ENCODE assay signal across 15 cellular contexts in genomic region chr19:35169226-35169995, GRCh38. TPM values are rescaled to one million over a fixed set of nuclear protein-coding genes. Genes with fewer than 3 reads are reported as not detected.
A peak's percentile ranks its signal among the peaks of the same experiment; 100 is the strongest.
DNase-seq lines count a peak whose midpoint lies in the region; ATAC-seq, FAIRE-seq and TF ChIP-seq lines count a peak whose summit lies in the region.
"Had no signal": no experiment of that assay in that cellular context is flagged by ENCODE, and none has a peak within 500 bp of the region (broad histone marks: within the 10 kb centered on the region; RNA-seq: fewer than 3 reads in every experiment).

No MANE protein-coding gene starts in this region.

- H3K4me3 ChIP-seq in CD4-positive, CD25-positive, alpha-beta regulatory T cell (ENCODE audit: low read depth, low read length): no peak overlapping the region
- no peak overlapping the region for H3K4me3 ChIP-seq in mesenchymal stem cell (ENCODE audit: insufficient read depth in 1 of 2, low read depth in 1 of 2, low read length in 2 of 2)
- H3K4me3 ChIP-seq: vagina had no signal

- peak overlapping the region in 2 of 4 donors; percentile 46 to 65 for H3K4me3 Mint-ChIP-seq in CD4-positive, CD25-positive, alpha-beta regulatory T cell
- H3K4me3 Mint-ChIP-seq in IgD-negative memory B cell: no peak overlapping the region
- H3K4me3 Mint-ChIP-seq in activated naive CD8-positive, alpha-beta T cell treated with anti-CD3 and anti-CD28 coated beads for 36 hours: no peak overlapping the region

- FAIRE-seq in D721Med (lab: Jason Lieb, UNC): no peak

- H3K27me3 Mint-ChIP-seq in CD4-positive, CD25-positive, alpha-beta regulatory T cell: no peaks in the 10 kb centered on the region
- no peaks in the 10 kb centered on the region for H3K27me3 Mint-ChIP-seq in IgD-negative memory B cell
- H3K27me3 Mint-ChIP-seq in activated naive CD8-positive, alpha-beta T cell treated with anti-CD3 and anti-CD28 coated beads for 36 hours: no peaks in the 10 kb centered on the region

- no peak overlapping the region for H3K9ac ChIP-seq in mesenchymal stem cell (ENCODE audit: low read length)

- peaks cover 22 to 57% (median 38%) of the 10 kb centered on the region in 4 donors for H3K4me1 Mint-ChIP-seq in CD4-positive, CD25-positive, alpha-beta regulatory T cell
- peaks cover 14 to 32% (median 16%) of the 10 kb centered on the region in 3 donors for H3K4me1 Mint-ChIP-seq in IgD-negative memory B cell
- peaks cover 25% of the 10 kb centered on the region for H3K4me1 Mint-ChIP-seq in activated naive CD8-positive, alpha-beta T cell treated with anti-CD3 and anti-CD28 coated beads for 36 hours

- H2BK120ac ChIP-seq in mesenchymal stem cell (ENCODE audit: low read depth, low read length): no peak overlapping the region

- peak overlapping the region; percentile 49 for H2AK5ac ChIP-seq in mesenchymal stem cell (ENCODE audit: low read length, severe bottlenecking)

- H3K9me3 ChIP-seq in CD4-positive, CD25-positive, alpha-beta regulatory T cell (ENCODE audit: control insufficient read depth in 2 of 2, low read length in 2 of 2): peaks cover 10 to 15% of the 10 kb centered on the region in 2 experiments
- peaks cover 29% of the 10 kb centered on the region for H3K9me3 ChIP-seq in mesenchymal stem cell (ENCODE audit: control insufficient read depth, low read length)

- H3K9me3 Mint-ChIP-seq in CD4-positive, CD25-positive, alpha-beta regulatory T cell: peaks cover 0 to 23% (median 4%) of the 10 kb centered on the region in 7 donors
- peaks cover 0 to 3% (median 1%) of the 10 kb centered on the region in 3 donors for H3K9me3 Mint-ChIP-seq in IgD-negative memory B cell
- peaks cover 17% of the 10 kb centered on the region for H3K9me3 Mint-ChIP-seq in activated naive CD8-positive, alpha-beta T cell treated with anti-CD3 and anti-CD28 coated beads for 36 hours

- H3K27ac ChIP-seq in CD4-positive, CD25-positive, alpha-beta regulatory T cell (ENCODE audit: insufficient read depth, low read length, poor library complexity, severe bottlenecking): peak overlapping the region; percentile 33
- H3K27ac ChIP-seq in mesenchymal stem cell (ENCODE audit: low read length, poor library complexity, severe bottlenecking) (no peak overlapping the region), substantia nigra (ENCODE audit: low read depth, low read length, poor library complexity, severe bottlenecking) (no peak overlapping the region)
- H3K27ac ChIP-seq: vagina, WERI-Rb-1 had no signal

- H3K27me3 ChIP-seq in CD4-positive, CD25-positive, alpha-beta regulatory T cell (ENCODE audit: control insufficient read depth, insufficient read depth, low read length): no peaks in the 10 kb centered on the region
- no peaks in the 10 kb centered on the region for H3K27me3 ChIP-seq in mesenchymal stem cell (ENCODE audit: control insufficient read depth in 1 of 2, insufficient read depth in 1 of 2, low read length in 2 of 2)
- H3K27me3 ChIP-seq: vagina had no signal

- no peak overlapping the region for H2BK5ac ChIP-seq in mesenchymal stem cell (ENCODE audit: low read depth, low read length, poor library complexity, severe bottlenecking)

- H4K91ac ChIP-seq in mesenchymal stem cell (ENCODE audit: low read length): no peak overlapping the region

- no peak overlapping the region for H3K18ac ChIP-seq in mesenchymal stem cell (ENCODE audit: low read depth in 1 of 2, low read length in 2 of 2)

- TF ChIP-seq CTCF in D721Med (IDR thresholded peaks at IDR 0.05; ENCODE audit: insufficient read depth, missing control alignments): no peak

- H3K79me1 ChIP-seq in mesenchymal stem cell (replicated peaks; ENCODE audit: low read length, poor library complexity, severe bottlenecking): peaks cover 2% of the 10 kb centered on the region

- H3K4me2 ChIP-seq in mesenchymal stem cell (ENCODE audit: low read length, poor library complexity, severe bottlenecking): no peak overlapping the region

- H3K14ac ChIP-seq in mesenchymal stem cell (ENCODE audit: low read length in 2 of 2): no peak overlapping the region

- ATAC-seq in CD4-positive, CD25-positive, alpha-beta regulatory T cell (ENCODE audit: low read depth in 2 of 2): no peak

- H2AFZ ChIP-seq in mesenchymal stem cell (ENCODE audit: low read depth, low read length): no peak overlapping the region

- H3K36me3 ChIP-seq in CD4-positive, CD25-positive, alpha-beta regulatory T cell (ENCODE audit: control insufficient read depth, insufficient read depth, low read length): peaks cover 58% of the 10 kb centered on the region
- H3K36me3 ChIP-seq in mesenchymal stem cell (ENCODE audit: control insufficient read depth in 1 of 2, insufficient read depth in 2 of 2, low read depth in 1 of 2, low read length in 2 of 2): peaks cover 28 to 63% of the 10 kb centered on the region in 2 experiments

- H3K27ac Mint-ChIP-seq in CD4-positive, CD25-positive, alpha-beta regulatory T cell: peak overlapping the region; percentile 91 to 93 (median 93)
- peak overlapping the region; percentile 65 to 92 (median 68) for H3K27ac Mint-ChIP-seq in IgD-negative memory B cell
- H3K27ac Mint-ChIP-seq in activated naive CD8-positive, alpha-beta T cell treated with anti-CD3 and anti-CD28 coated beads for 36 hours: peak overlapping the region; percentile 68

- H3K36me3 Mint-ChIP-seq in CD4-positive, CD25-positive, alpha-beta regulatory T cell: peaks cover 41% of the 10 kb centered on the region
- H3K36me3 Mint-ChIP-seq in IgD-negative memory B cell: peaks cover 17% of the 10 kb centered on the region
- peaks cover 70% of the 10 kb centered on the region for H3K36me3 Mint-ChIP-seq in activated naive CD8-positive, alpha-beta T cell treated with anti-CD3 and anti-CD28 coated beads for 36 hours

- H3K23ac ChIP-seq in mesenchymal stem cell (ENCODE audit: low read length in 2 of 2): no peak overlapping the region

- no peak overlapping the region for H4K8ac ChIP-seq in mesenchymal stem cell (ENCODE audit: low read length)

- H2BK15ac ChIP-seq in mesenchymal stem cell (ENCODE audit: low read depth, poor library complexity, severe bottlenecking): no peak overlapping the region

- 91% methylated on average over 16 of the region's 18 CpGs for WGBS in mesenchymal stem cell

- no peak overlapping the region for H3K4ac ChIP-seq in mesenchymal stem cell (ENCODE audit: low read depth in 1 of 2, low read length in 2 of 2)

- H2BK12ac ChIP-seq in mesenchymal stem cell (ENCODE audit: low read length in 2 of 2): no peak overlapping the region

- peaks cover 38% of the 10 kb centered on the region for H3K4me1 ChIP-seq in CD4-positive, CD25-positive, alpha-beta regulatory T cell (ENCODE audit: control insufficient read depth, insufficient read depth, low read length, poor library complexity, severe bottlenecking)
- peaks cover 12% of the 10 kb centered on the region for H3K4me1 ChIP-seq in mesenchymal stem cell (ENCODE audit: control insufficient read depth, insufficient read depth, low read depth, low read length)

- no peak for DNase-seq in CD4-positive, CD25-positive, alpha-beta regulatory T cell
- no peak for DNase-seq in activated naive CD8-positive, alpha-beta T cell treated with anti-CD3 and anti-CD28 coated beads for 36 hours
- no peak for DNase-seq in mesenchymal stem cell
- no peak for DNase-seq in T1000 (lab: John Stamatoyannopoulos, UW)
- no peak for DNase-seq in substantia nigra (lab: John Stamatoyannopoulos, UW)
- no peak for DNase-seq in D721Med (ENCODE audit: insufficient read length, low spot score)
- DNase-seq in NCI-H1092 treated with DMSO at 0.1 percent for 48 hours (lab: John Stamatoyannopoulos, UW): no peak
- DNase-seq: AML-193; central memory CD4-positive, alpha-beta T cell; NCI-H1048; WERI-Rb-1 had no signal

RNA-seq across cellular contexts. Expression of gene FXYD5, which starts 14.9 kb away (rescaled TPM):
- 503 TPM for total RNA-seq in CD4-positive, CD25-positive, alpha-beta regulatory T cell
- 100 to 1,000 TPM; 465 to 575 (median 487) TPM for polyA plus RNA-seq in CD4-positive, CD25-positive, alpha-beta regulatory T cell
- 417 TPM for polyA plus RNA-seq in IgD-negative memory B cell
- total RNA-seq in activated naive CD8-positive, alpha-beta T cell treated with anti-CD3 and anti-CD28 coated beads for 36 hours: 100 to 1,000 TPM; 272 to 275 TPM
- 248 TPM for polyA plus RNA-seq in mesenchymal stem cell (2013, experiment 1 of 2)
- polyA plus RNA-seq in mesenchymal stem cell (2013, experiment 2 of 2): 237 TPM

RNA-seq across cellular contexts. Expression of gene FXYD7, which starts 26.4 kb away (rescaled TPM):
- total RNA-seq in CD4-positive, CD25-positive, alpha-beta regulatory T cell: 9.3 TPM
- polyA plus RNA-seq in CD4-positive, CD25-positive, alpha-beta regulatory T cell: 1 to 10 TPM; 3.2 to 6.8 (median 4.7) TPM
- polyA plus RNA-seq in IgD-negative memory B cell: 4.2 TPM
- under 1 TPM; 0.54 to 0.62 TPM for total RNA-seq in activated naive CD8-positive, alpha-beta T cell treated with anti-CD3 and anti-CD28 coated beads for 36 hours
- polyA plus RNA-seq in mesenchymal stem cell (2013, experiment 1 of 2): 0.07 TPM
- not detected for polyA plus RNA-seq in mesenchymal stem cell (2013, experiment 2 of 2)
- total RNA-seq: SK-MEL-5 had no signal

RNA-seq across cellular contexts. Expression of gene FXYD1, which starts 30.8 kb away (rescaled TPM):
- 1.6 TPM for total RNA-seq in CD4-positive, CD25-positive, alpha-beta regulatory T cell
- 1 to 10 TPM; 2.1 to 3.7 (median 2.7) TPM for polyA plus RNA-seq in CD4-positive, CD25-positive, alpha-beta regulatory T cell
- polyA plus RNA-seq in IgD-negative memory B cell: 7.1 TPM
- total RNA-seq in activated naive CD8-positive, alpha-beta T cell treated with anti-CD3 and anti-CD28 coated beads for 36 hours: 1 to 10 TPM; 1.1 TPM
- 0.33 TPM for polyA plus RNA-seq in mesenchymal stem cell (2013, experiment 1 of 2)
- polyA plus RNA-seq in mesenchymal stem cell (2013, experiment 2 of 2): 0.33 TPM
- total RNA-seq: Daoy, SK-MEL-5 had no signal

RNA-seq across cellular contexts. Expression of gene LGI4, which starts 34.6 kb away (rescaled TPM):
- 0.64 TPM for total RNA-seq in CD4-positive, CD25-positive, alpha-beta regulatory T cell
- polyA plus RNA-seq in CD4-positive, CD25-positive, alpha-beta regulatory T cell: not detected
- not detected for polyA plus RNA-seq in IgD-negative memory B cell
- not detected for total RNA-seq in activated naive CD8-positive, alpha-beta T cell treated with anti-CD3 and anti-CD28 coated beads for 36 hours
- 0.15 TPM for polyA plus RNA-seq in mesenchymal stem cell (2013, experiment 1 of 2)
- polyA plus RNA-seq in mesenchymal stem cell (2013, experiment 2 of 2): 0.11 TPM
- total RNA-seq: Daoy had no signal

RNA-seq across cellular contexts. Expression of gene FXYD3, which starts 53.8 kb away (rescaled TPM):
- total RNA-seq in CD4-positive, CD25-positive, alpha-beta regulatory T cell: not detected
- not detected for polyA plus RNA-seq in CD4-positive, CD25-positive, alpha-beta regulatory T cell
- not detected for polyA plus RNA-seq in IgD-negative memory B cell
- total RNA-seq in activated naive CD8-positive, alpha-beta T cell treated with anti-CD3 and anti-CD28 coated beads for 36 hours: not detected
- not detected for polyA plus RNA-seq in mesenchymal stem cell (2013, experiment 1 of 2)
- polyA plus RNA-seq in mesenchymal stem cell (2013, experiment 2 of 2): not detected
- total RNA-seq: Daoy, SK-MEL-5 had no signal
